ENCODE assay signal across 1 cellular context in genomic region chr1:110340207-110340468, GRCh38.
TF ChIP-seq lines count a peak whose summit lies in the region.

No MANE protein-coding gene starts in this region.

TF ChIP-seq in HEK293, 187 proteins besides CTCF, POLR2A, EP300 and RAD21 (continued from another document):
- TF ChIP-seq ZNF280C (tag by site-specific recombination; IDR thresholded peaks at IDR 0.05) (no peak), ZBTB49 (tag by site-specific recombination; IDR thresholded peaks at IDR 0.05; ENCODE audit: low read depth) (no peak), GLIS1 (tag by site-specific recombination; IDR thresholded peaks at IDR 0.05) (peak; percentile 86), ZSCAN16 (tag by site-specific recombination; IDR thresholded peaks at IDR 0.05) (no peak), ZNF366 (tag by site-specific recombination; conservative IDR thresholded peaks at IDR 0.05) (no peak), ZNF248 (tag by site-specific recombination; IDR thresholded peaks at IDR 0.05) (no peak), ZNF792 (tag by site-specific recombination; IDR thresholded peaks at IDR 0.05) (no peak), ZNF391 (tag by site-specific recombination; IDR thresholded peaks at IDR 0.05; ENCODE audit: borderline replicate concordance, low read depth) (no peak), TSHZ1 (tag by site-specific recombination; IDR thresholded peaks at IDR 0.05; ENCODE audit: borderline replicate concordance) (no peak), IKZF3 (tag by site-specific recombination; IDR thresholded peaks at IDR 0.05) (no peak), FEZF1 (tag by site-specific recombination; IDR thresholded peaks at IDR 0.05) (no peak), ZNF510 (tag by site-specific recombination; IDR thresholded peaks at IDR 0.05; ENCODE audit: insufficient replicate concordance) (no peak), ZNF548 (tag by site-specific recombination; IDR thresholded peaks at IDR 0.05) (no peak), ZBTB21 (tag by site-specific recombination; IDR thresholded peaks at IDR 0.05) (0 out of 2 replicates have a peak, but pooled peaks have one; percentile 2), ZNF629 (tag by site-specific recombination; IDR thresholded peaks at IDR 0.05) (no peak), ZNF140 (tag by site-specific recombination; IDR thresholded peaks at IDR 0.05) (no peak), ZNF280D (tag by site-specific recombination; IDR thresholded peaks at IDR 0.05) (no peak), ZNF157 (tag by site-specific recombination; IDR thresholded peaks at IDR 0.05) (no peak), ZBTB8A (tag by site-specific recombination; IDR thresholded peaks at IDR 0.05) (no peak), ZNF660 (tag by site-specific recombination; IDR thresholded peaks at IDR 0.05) (no peak), ZNF148 (tag by site-specific recombination; IDR thresholded peaks at IDR 0.05; ENCODE audit: borderline replicate concordance) (no peak), ZNF26 (tag by site-specific recombination; IDR thresholded peaks at IDR 0.05) (no peak), ZNF37A (tag by site-specific recombination; IDR thresholded peaks at IDR 0.05) (no peak), GFI1B (tag by site-specific recombination; IDR thresholded peaks at IDR 0.05) (no peak), ZNF555 (tag by site-specific recombination; conservative IDR thresholded peaks at IDR 0.05) (no peak), ZBTB11 (tag by site-specific recombination; conservative IDR thresholded peaks at IDR 0.05; ENCODE audit: low read depth) (no peak), ZNF223 (tag by site-specific recombination; IDR thresholded peaks at IDR 0.05) (0 out of 2 replicates have a peak, but pooled peaks have one; percentile 70), ZSCAN4 (tag by site-specific recombination; IDR thresholded peaks at IDR 0.05) (no peak), ZNF23 (tag by site-specific recombination; IDR thresholded peaks at IDR 0.05; ENCODE audit: borderline replicate concordance) (no peak), ZNF501 (tag by site-specific recombination; IDR thresholded peaks at IDR 0.05) (no peak)
